ENCODE assay signal across 13 cellular contexts in genomic region chr1:4701276-4701675, GRCh38. TPM values are rescaled to one million over a fixed set of nuclear protein-coding genes. Genes with fewer than 3 reads are reported as not detected.
A peak's percentile ranks its signal among the peaks of the same experiment; 100 is the strongest.
DNase-seq lines count a peak whose midpoint lies in the region; TF ChIP-seq lines count a peak whose summit lies in the region.
"Had no signal": no experiment of that assay in that cellular context is flagged by ENCODE, and none has a peak within 500 bp of the region (broad histone marks: within the 10 kb centered on the region; RNA-seq: fewer than 3 reads in every experiment).

No MANE protein-coding gene starts in this region.

- H3K36me3 Mint-ChIP-seq in neural progenitor cell (peaks cover 2% of the 10 kb centered on the region), HFFc6 (ENCODE audit: low read depth) (no peaks in the 10 kb centered on the region)
- H3K36me3 Mint-ChIP-seq: CD8-positive, alpha-beta memory T cell had no signal

- no peak overlapping the region for H3K9ac ChIP-seq in neural progenitor cell
- H3K9ac ChIP-seq: BLaER1 had no signal

- H2AFZ ChIP-seq in neural progenitor cell (replicated peaks) = no peak overlapping the region

- H3K4me2 ChIP-seq in neural progenitor cell = no peak overlapping the region
- H3K4me2 ChIP-seq: BLaER1 had no signal

- H3K79me2 ChIP-seq in neural progenitor cell (ENCODE audit: low read depth) = no peaks in the 10 kb centered on the region

- no peaks in the 10 kb centered on the region for H3K36me3 ChIP-seq in neural progenitor cell
- H3K36me3 ChIP-seq: BLaER1 had no signal

- DNase-seq in DMS79 treated with DMSO at 0.1 percent for 48 hours (lab: John Stamatoyannopoulos, UW) (peak; percentile 74), DMS79 (lab: John Stamatoyannopoulos, UW) (no peak), NCI-H1105 (lab: John Stamatoyannopoulos, UW) (peak; percentile 50), caudate nucleus (lab: John Stamatoyannopoulos, UW) (peak in 3 of 61 donors; percentile 42 to 65 (median 61)), neural progenitor cell (ENCODE audit: low spot score) (no peak), KG1 (lab: John Stamatoyannopoulos, UW) (no peak), HFFc6 (no peak), SHP77 (lab: John Stamatoyannopoulos, UW) (no peak)
- DNase-seq: Caco-2; CD8-positive, alpha-beta memory T cell had no signal

- H3K4me1 Mint-ChIP-seq in neural progenitor cell = peaks cover 29% of the 10 kb centered on the region
- H3K4me1 Mint-ChIP-seq in HFFc6 (ENCODE audit: low read depth) = no peaks in the 10 kb centered on the region
- H3K4me1 Mint-ChIP-seq: CD8-positive, alpha-beta memory T cell had no signal

- H3K27me3 ChIP-seq in neural progenitor cell = no peaks in the 10 kb centered on the region
- H3K27me3 ChIP-seq: BLaER1 had no signal

- H3K4me1 ChIP-seq in neural progenitor cell = peaks cover 7% of the 10 kb centered on the region
- H3K4me1 ChIP-seq: Caco-2 had no signal

- H3K27ac Mint-ChIP-seq in neural progenitor cell = peak overlapping the region; percentile 37
- no peak overlapping the region for H3K27ac Mint-ChIP-seq in HFFc6
- H3K27ac Mint-ChIP-seq: CD8-positive, alpha-beta memory T cell had no signal

- H3K4me3 Mint-ChIP-seq in neural progenitor cell (no peak overlapping the region), HFFc6 (no peak overlapping the region)
- H3K4me3 Mint-ChIP-seq: CD8-positive, alpha-beta memory T cell had no signal

- H3K4me3 ChIP-seq in neural progenitor cell = no peak overlapping the region
- H3K4me3 ChIP-seq: BLaER1 had no signal

- H3K27me3 Mint-ChIP-seq in neural progenitor cell (ENCODE audit: insufficient read depth, low read depth) (peaks cover 2% of the 10 kb centered on the region), HFFc6 (ENCODE audit: insufficient read depth) (no peaks in the 10 kb centered on the region; the same call in 1 of the 2 replicates)

- TF ChIP-seq CTCF in neural progenitor cell (IDR thresholded peaks at IDR 0.05) (no peak), HFFc6 (IDR thresholded peaks at IDR 0.05) (no peak)

- H4K20me1 ChIP-seq in neural progenitor cell (ENCODE audit: low read depth) = no peaks in the 10 kb centered on the region
- H4K20me1 ChIP-seq: BLaER1 had no signal

- H3K9me3 Mint-ChIP-seq in neural progenitor cell (peaks cover 3% of the 10 kb centered on the region), HFFc6 (peaks cover 64% of the 10 kb centered on the region)

- H3F3A ChIP-seq in neural progenitor cell (ENCODE audit: low read depth) = no peaks in the 10 kb centered on the region

- peak overlapping the region; percentile 96 for H3K27ac ChIP-seq in caudate nucleus (ENCODE audit: low read depth, low read length)
- no peak overlapping the region for H3K27ac ChIP-seq in neural progenitor cell
- H3K27ac ChIP-seq: 22Rv1, BLaER1 had no signal

- no peaks in the 10 kb centered on the region for H3K9me3 ChIP-seq in neural progenitor cell (ENCODE audit: low read depth)
- H3K9me3 ChIP-seq: BLaER1, Caco-2 had no signal

RNA-seq across cellular contexts. Expression of gene AJAP1, which starts 46.9 kb away (rescaled TPM):
- total RNA-seq in neural progenitor cell (ENCODE audit: low replicate concordance) = 0.19 and 0.21 TPM in 2 replicates
- total RNA-seq in HFFc6 (2021; fragmentation: NEBNext Ultra II Directional; extraction: Animal tissue kit (Norgen Biotek cat#: 25700)) = not detected
- total RNA-seq: A673; Caco-2; CD8-positive, alpha-beta memory T cell had no signal

Comparison
In these comparisons a context has a peak if more than half of its experiments do, and no peak if none do; other contexts are left out.
1. DNase-seq: peak in DMS79 treated with DMSO at 0.1 percent for 48 hours (single experiment) and NCI-H1105 (single experiment); none in DMS79 (single experiment), neural progenitor cell (single experiment), KG1 (single experiment), HFFc6 (single experiment) and SHP77 (0 of 2).